Comparison of ENCODE assay signal across 14 cellular contexts in genomic region chr1:30612666-30613065, GRCh38.
DNase-seq lines count a peak whose midpoint lies in the region.
"Had no signal": no experiment of that assay in that cellular context is flagged by ENCODE, and none has a peak within 500 bp of the region (broad histone marks: within the 10 kb centered on the region; RNA-seq: fewer than 3 reads in every experiment).

No MANE protein-coding gene starts in this region.

- H3K27ac ChIP-seq in epithelial cell of prostate = peak overlapping the region; percentile 57
- H3K27ac ChIP-seq: BLaER1 treated with 17β-estradiol and CSF1 and Interleukin-3, amounts not matched to agents 10 nM and 100 nM had no signal

- DNase-seq in NCI-H2029 (lab: John Stamatoyannopoulos, UW) = peak; percentile 2
- no peak for DNase-seq in NCI-H2029 treated with DMSO at 0.1 percent for 48 hours (lab: John Stamatoyannopoulos, UW)
- DNase-seq in DMS 273 treated with DMSO at 0.1 percent for 48 hours (lab: John Stamatoyannopoulos, UW) = peak; percentile 3
- DNase-seq in NCI-H2227 (lab: John Stamatoyannopoulos, UW; ENCODE audit: unreplicated experiment) = peak; percentile 13
- no peak for DNase-seq in epithelial cell of prostate (ENCODE audit: low read depth, low spot score)
- no peak for DNase-seq in Kasumi-1 (lab: John Stamatoyannopoulos, UW)
- no peak for DNase-seq in activated effector memory CD4-positive, alpha-beta T cell treated with Interleukin-2 at 50 U/mL for 16 hours
- DNase-seq in epidermal melanocyte (ENCODE audit: insufficient read length, low spot score) = no peak
- DNase-seq: DMS153, H9, NCI-H187, NCI-H446 treated with DMSO at 0.1 percent for 48 hours, NCI-H774 had no signal

Comparison
In these comparisons a context has a peak if more than half of its experiments do, and no peak if none do; other contexts are left out.
1. DNase-seq: peak in NCI-H2029 (single experiment), DMS 273 treated with DMSO at 0.1 percent for 48 hours (single experiment) and NCI-H2227 (single experiment); none in NCI-H2029 treated with DMSO at 0.1 percent for 48 hours (single experiment), epithelial cell of prostate (single experiment), Kasumi-1 (0 of 2), activated effector memory CD4-positive, alpha-beta T cell treated with Interleukin-2 at 50 U/mL for 16 hours (single experiment) and epidermal melanocyte (single experiment).